Comparison of ENCODE assay signal across 8 cellular contexts in genomic region chr19:633786-634639, GRCh38. TPM values are rescaled to one million over a fixed set of nuclear protein-coding genes. Genes with fewer than 3 reads are reported as not detected.
A peak's percentile ranks its signal among the peaks of the same experiment; 100 is the strongest.
DNase-seq lines count a peak whose midpoint lies in the region; ATAC-seq and TF ChIP-seq lines count a peak whose summit lies in the region.

No MANE protein-coding gene starts in this region.

- intact Hi-C loops in posterior vena cava (cut with DNase I) = loop anchor here in 1 of 2 donors (10.0 kb wide), 1 partner anchor 59 kb away; the partner anchor contains the start of gene BSG

- TF ChIP-seq CTCF in suprapubic skin (IDR thresholded peaks at IDR 0.05) = no peak

- ATAC-seq in activated T-helper 17 cell treated with anti-CD3 and anti-CD28 coated beads, Interleukin-2, amount 50 U/mL, for 72 hours (replicated peaks) = peak; percentile 2

- no peak for TF ChIP-seq EP300 in suprapubic skin (IDR thresholded peaks at IDR 0.05)

- H3K27ac Mint-ChIP-seq in activated T-helper 17 cell treated with anti-CD3 and anti-CD28 coated beads, Interleukin-2, amount 50 U/mL, for 72 hours = peak overlapping the region; percentile 93

- no peaks in the 10 kb centered on the region for H3K27me3 Mint-ChIP-seq in activated T-helper 17 cell treated with anti-CD3 and anti-CD28 coated beads, Interleukin-2, amount 50 U/mL, for 72 hours

- peaks cover 26% of the 10 kb centered on the region for H3K4me1 ChIP-seq in suprapubic skin

- WGBS in suprapubic skin = 21% methylated on average over 25 of the region's 32 CpGs

- H3K36me3 ChIP-seq in suprapubic skin = peaks cover 18% of the 10 kb centered on the region

- H3K4me3 Mint-ChIP-seq in activated T-helper 17 cell treated with anti-CD3 and anti-CD28 coated beads, Interleukin-2, amount 50 U/mL, for 72 hours = peak overlapping the region; percentile 93

- peaks cover 5% of the 10 kb centered on the region for H3K4me1 Mint-ChIP-seq in activated T-helper 17 cell treated with anti-CD3 and anti-CD28 coated beads, Interleukin-2, amount 50 U/mL, for 72 hours

- no peaks in the 10 kb centered on the region for H3K9me3 ChIP-seq in suprapubic skin

- DNase-seq in SKM-1 treated with dmso at 0.1 percent for 144 hours (lab: John Stamatoyannopoulos, UW; ENCODE audit: unreplicated experiment) = peak; percentile 3
- no peak for DNase-seq in SKM-1 (lab: John Stamatoyannopoulos, UW; ENCODE audit: unreplicated experiment)
- peak; percentile 63 for DNase-seq in islet precursor cell
- no peak for DNase-seq in suprapubic skin (ENCODE audit: low spot score in 2 of 2)
- DNase-seq in stimulated activated CD4-positive, alpha-beta T cell treated with anti-CD3 and anti-CD28 coated beads, Interleukin-4, amount 100 ng/mL, for 1 hour = no peak
- no peak for DNase-seq in posterior vena cava (ENCODE audit: low spot score)
- DNase-seq in activated CD4-positive, CD25-positive, alpha-beta regulatory T cell treated with anti-CD3 and anti-CD28 coated beads, Interleukin-2, amount 50 U/mL, for 72 hours = no peak

- no peaks in the 10 kb centered on the region for H3K9me3 Mint-ChIP-seq in activated T-helper 17 cell treated with anti-CD3 and anti-CD28 coated beads, Interleukin-2, amount 50 U/mL, for 72 hours

- H3K27ac ChIP-seq in suprapubic skin = no peak overlapping the region

- H3K36me3 Mint-ChIP-seq in activated T-helper 17 cell treated with anti-CD3 and anti-CD28 coated beads, Interleukin-2, amount 50 U/mL, for 72 hours (ENCODE audit: low read depth) = peaks cover 33% of the 10 kb centered on the region

- TF ChIP-seq POLR2A in suprapubic skin (IDR thresholded peaks at IDR 0.05) = no peak

- no peaks in the 10 kb centered on the region for H3K27me3 ChIP-seq in suprapubic skin

- H3K4me3 ChIP-seq in suprapubic skin = peak overlapping the region; percentile 82

RNA-seq across cellular contexts. Expression of gene POLRMT, which starts 0.7 kb away (rescaled TPM):
- total RNA-seq in activated T-helper 17 cell treated with anti-CD3 and anti-CD28 coated beads, Interleukin-2, amount 50 U/mL, for 72 hours = 10 to 100 TPM; 46.1 to 59.8 TPM
- total RNA-seq in suprapubic skin = 10 to 100 TPM; 26.0 to 60.4 (median 46.3) TPM
- total RNA-seq in posterior vena cava = 10 to 100 TPM; 25.6 to 30.7 TPM

RNA-seq across cellular contexts. Expression of gene FGF22, which starts 5.7 kb away (rescaled TPM):
- 1 to 10 TPM in 1 of 2 donors, not detected in 1; 1.7 TPM for total RNA-seq in activated T-helper 17 cell treated with anti-CD3 and anti-CD28 coated beads, Interleukin-2, amount 50 U/mL, for 72 hours
- total RNA-seq in suprapubic skin (10 to 100 TPM in 2 of 4 donors, 1 to 10 TPM in 2; 5.2 to 13.0 (median 9.2) TPM), posterior vena cava (under 1 TPM in 1 of 2 donors, not detected in 1; 0.37 TPM)

RNA-seq across cellular contexts. Expression of gene RNF126, which starts 29.0 kb away (rescaled TPM):
- 100 to 1,000 TPM in 1 of 2 donors, 10 to 100 TPM in 1; 74.0 to 103 TPM for total RNA-seq in activated T-helper 17 cell treated with anti-CD3 and anti-CD28 coated beads, Interleukin-2, amount 50 U/mL, for 72 hours
- 100 to 1,000 TPM in 3 of 4 donors, 10 to 100 TPM in 1; 96.0 to 118 (median 106) TPM for total RNA-seq in suprapubic skin
- 10 to 100 TPM; 24.5 to 27.1 TPM for total RNA-seq in posterior vena cava

RNA-seq across cellular contexts. Expression of gene FSTL3, which starts 42.2 kb away (rescaled TPM):
- total RNA-seq in activated T-helper 17 cell treated with anti-CD3 and anti-CD28 coated beads, Interleukin-2, amount 50 U/mL, for 72 hours = 1 to 10 TPM; 7.0 to 9.1 TPM
- 10 to 100 TPM; 19.6 to 61.4 (median 59.0) TPM for total RNA-seq in suprapubic skin
- total RNA-seq in posterior vena cava = 100 to 1,000 TPM; 234 to 270 TPM

RNA-seq across cellular contexts. Expression of gene HCN2, which starts 44.3 kb away (rescaled TPM):
- under 1 TPM; 0.58 to 0.98 TPM for total RNA-seq in activated T-helper 17 cell treated with anti-CD3 and anti-CD28 coated beads, Interleukin-2, amount 50 U/mL, for 72 hours
- total RNA-seq in suprapubic skin (1 to 10 TPM in 1 of 4 donors, under 1 TPM in 3; 0.11 to 1.7 (median 0.81) TPM), posterior vena cava (under 1 TPM; 0.10 to 0.37 TPM)

Comparison
In these comparisons a context has a peak if more than half of its experiments do, and no peak if none do; other contexts are left out.
1. DNase-seq: peak in SKM-1 treated with dmso at 0.1 percent for 144 hours (single experiment) and islet precursor cell (single experiment); none in SKM-1 (single experiment), suprapubic skin (0 of 2), stimulated activated CD4-positive, alpha-beta T cell treated with anti-CD3 and anti-CD28 coated beads, Interleukin-4, amount 100 ng/mL, for 1 hour (single experiment), posterior vena cava (single experiment) and activated CD4-positive, CD25-positive, alpha-beta regulatory T cell treated with anti-CD3 and anti-CD28 coated beads, Interleukin-2, amount 50 U/mL, for 72 hours (single experiment).